Comparison of ENCODE assay signal across 8 cellular contexts in the genomic region with DNA sequence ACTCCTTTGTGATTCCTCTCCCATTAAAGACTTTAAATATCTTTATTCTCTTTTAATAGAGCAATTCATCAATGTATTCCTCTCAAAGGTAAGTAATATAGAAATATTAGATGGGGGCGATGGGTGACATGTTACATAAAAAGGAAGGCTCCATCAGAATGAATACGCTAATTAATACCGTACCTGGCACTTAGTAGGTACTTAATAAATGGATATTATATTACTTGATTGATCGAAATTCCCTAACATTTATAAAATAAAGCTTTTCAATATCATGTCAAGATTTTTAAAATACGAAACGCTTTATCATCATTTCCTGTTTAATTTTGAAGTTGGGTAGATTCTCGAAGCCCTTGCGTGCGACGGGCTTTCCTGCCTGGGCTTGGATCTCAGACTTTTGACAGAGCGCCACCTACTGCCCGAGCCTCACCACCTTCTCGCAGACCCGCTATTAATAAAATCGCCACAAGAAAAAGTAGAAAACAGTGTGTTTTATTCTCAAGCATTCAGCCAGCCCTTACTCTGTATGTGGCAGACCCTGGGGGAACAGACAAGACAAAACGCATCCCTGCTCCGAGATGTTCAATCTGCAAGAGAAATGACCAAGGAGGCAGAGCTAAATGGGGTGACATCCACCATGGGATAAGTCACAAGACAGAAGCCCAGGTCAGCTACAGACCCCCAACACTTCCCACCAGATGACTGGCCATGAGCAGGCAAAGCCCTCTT.
DNase-seq lines count a peak whose midpoint lies in the region; ATAC-seq and TF ChIP-seq lines count a peak whose summit lies in the region.

No MANE protein-coding gene starts in this region.

- no peak overlapping the region for H3K14ac ChIP-seq in IMR-90 (replicated peaks; ENCODE audit: low read depth, low read length)

- H3K9me3 Mint-ChIP-seq in activated naive CD4-positive, alpha-beta T cell treated with anti-CD3 and anti-CD28 coated beads, Interleukin-2, amount 50 U/mL, for 24 hours = no peaks in the 10 kb centered on the region

- no peak overlapping the region for H3K56ac ChIP-seq in IMR-90 (ENCODE audit: extremely low read depth, insufficient read depth, low read length)

- no peak overlapping the region for H3K4ac ChIP-seq in IMR-90 (ENCODE audit: low read depth, low read length)

- no TSS peak for BruUV-seq in IMR-90 (replicated peaks; lab: Mats Ljungman, UMichigan)

- peak; percentile 72 for TF ChIP-seq RAD21 in IMR-90 (IDR thresholded peaks at IDR 0.05; ENCODE audit: low read length)

- H2AK9ac ChIP-seq in IMR-90 (replicated peaks; ENCODE audit: low read depth, low read length, poor library complexity) = no peak overlapping the region

- H3K27ac Mint-ChIP-seq in activated naive CD4-positive, alpha-beta T cell treated with anti-CD3 and anti-CD28 coated beads, Interleukin-2, amount 50 U/mL, for 24 hours = peak overlapping the region; percentile 66

- H2BK5ac ChIP-seq in IMR-90 (ENCODE audit: low read depth, low read length, poor library complexity, severe bottlenecking) = no peak overlapping the region

- no peaks in the 10 kb centered on the region for H3K27me3 Mint-ChIP-seq in activated naive CD4-positive, alpha-beta T cell treated with anti-CD3 and anti-CD28 coated beads, Interleukin-2, amount 50 U/mL, for 24 hours

- dilution Hi-C loops in IMR-90 (cut with HindIII; ENCODE audit: low sequenced_read_pairs, unreplicated experiment) = no loop called here

- H4K8ac ChIP-seq in IMR-90 (ENCODE audit: low read depth in 2 of 2, low read length in 2 of 2) = no peak overlapping the region

- H3K27me3 ChIP-seq in IMR-90 (ENCODE audit: control insufficient read depth, insufficient read depth, low read length) (peaks cover 23% of the 10 kb centered on the region; the same call in 1 of the 2 replicates), cardiac muscle cell (no peaks in the 10 kb centered on the region), vagina (no peaks in the 10 kb centered on the region)

- H3K79me1 ChIP-seq in IMR-90 (ENCODE audit: low read depth in 1 of 2, low read length in 2 of 2) = no peaks in the 10 kb centered on the region

- WGBS in IMR-90 (ENCODE audit: extremely low coverage in 2 of 2, insufficient read length in 1 of 2), 2 experiments = no CpG with 5 or more reads among the region's 17 CpGs

- H3K4me3 ChIP-seq in IMR-90 (ENCODE audit: insufficient read depth, low read depth, low read length) (no peak overlapping the region), cardiac muscle cell (no peak overlapping the region), vagina (no peak overlapping the region)

- peak; percentile 71 for ATAC-seq in IMR-90 (ENCODE audit: low read depth)
- peak; percentile 89 for ATAC-seq in SK-N-SH treated with all-trans-retinoic acid at 6 μM for 48 hours
- no peak for ATAC-seq in HG03565 (IDR thresholded peaks at IDR 0.05; ENCODE audit: unreplicated experiment)

- intact Hi-C loops in IMR-90 (cut with micrococcal nuclease) (loop anchor here (1.0 to 5.0 kb wide), 4 partner anchors 115 to 758 kb away; no protein-coding TSS in a partner anchor), vagina (cut with DNase I) (no loop called here)

- no peak overlapping the region for H3K9ac ChIP-seq in IMR-90 (ENCODE audit: low read depth, low read length)

- no peak overlapping the region for H4K5ac ChIP-seq in IMR-90 (ENCODE audit: low read depth, low read length)

- peak overlapping the region; percentile 49 for H3K4me3 Mint-ChIP-seq in activated naive CD4-positive, alpha-beta T cell treated with anti-CD3 and anti-CD28 coated beads, Interleukin-2, amount 50 U/mL, for 24 hours

- TF ChIP-seq CTCF in IMR-90 (conservative IDR thresholded peaks at IDR 0.05; ENCODE audit: low read depth, low read length) (peak; percentile 88), cardiac muscle cell (IDR thresholded peaks at IDR 0.05; ENCODE audit: low read depth, low read length) (peak; percentile 88), vagina (IDR thresholded peaks at IDR 0.05) (peak; percentile 20 to 64 (median 45))

- H3K23ac ChIP-seq in IMR-90 (ENCODE audit: low read depth, low read length) = no peak overlapping the region

- no peak overlapping the region for H3K27ac ChIP-seq in IMR-90 (ENCODE audit: insufficient read depth, low read length)
- no peak overlapping the region for H3K27ac ChIP-seq in cardiac muscle cell
- no peak overlapping the region for H3K27ac ChIP-seq in vagina

- H3K9me1 ChIP-seq in IMR-90 (ENCODE audit: insufficient read depth, low read length) = no peaks in the 10 kb centered on the region

- POLR2A ChIA-PET in IMR-90 (lab: Charles Lee; ENCODE audit: unreplicated experiment) = no interaction called here

- TF ChIP-seq POLR2A in IMR-90 (IDR thresholded peaks at IDR 0.05; ENCODE audit: low read depth, low read length) (no peak), vagina (IDR thresholded peaks at IDR 0.05) (no peak)

- H3K4me1 ChIP-seq in IMR-90 (ENCODE audit: control insufficient read depth, insufficient read depth, low read length) (no peaks in the 10 kb centered on the region), cardiac muscle cell (ENCODE audit: low read depth) (no peaks in the 10 kb centered on the region), vagina (no peaks in the 10 kb centered on the region)

- peaks cover 44% of the 10 kb centered on the region for H3K4me1 Mint-ChIP-seq in activated naive CD4-positive, alpha-beta T cell treated with anti-CD3 and anti-CD28 coated beads, Interleukin-2, amount 50 U/mL, for 24 hours

- H2BK20ac ChIP-seq in IMR-90 (ENCODE audit: low read depth, low read length) = no peak overlapping the region

- H3K36me3 ChIP-seq in IMR-90 (ENCODE audit: control insufficient read depth, insufficient read depth, low read length) = no peaks in the 10 kb centered on the region
- no peaks in the 10 kb centered on the region for H3K36me3 ChIP-seq in cardiac muscle cell
- no peaks in the 10 kb centered on the region for H3K36me3 ChIP-seq in vagina

- H2AFZ ChIP-seq in IMR-90 (replicated peaks; ENCODE audit: low read length, poor library complexity) = peak overlapping the region; percentile 57

- H2BK15ac ChIP-seq in IMR-90 (ENCODE audit: low read depth, low read length) = no peak overlapping the region

- H4K20me1 ChIP-seq in IMR-90 (ENCODE audit: insufficient read depth, low read length) = no peaks in the 10 kb centered on the region

- no peak overlapping the region for H2AK5ac ChIP-seq in IMR-90 (ENCODE audit: low read depth, low read length)

- no peak overlapping the region for H4K91ac ChIP-seq in IMR-90 (ENCODE audit: insufficient read depth, low read depth, low read length)

- in situ Hi-C loops in IMR-90 (cut with MboI; ENCODE audit: low sequenced_read_pairs) = no loop called here

- CTCF ChIA-PET in IMR-90 (lab: Yijun Ruan, JAX) = interaction anchor here (0.6 to 1.6 kb wide), 4 partner anchors 13 to 757 kb away, joined by 3 to 4 read pairs (median 4); no protein-coding TSS in a partner anchor

- H3K9me3 ChIP-seq in IMR-90 (ENCODE audit: control insufficient read depth, insufficient read depth, low read length) = no peaks in the 10 kb centered on the region
- no peaks in the 10 kb centered on the region for H3K9me3 ChIP-seq in cardiac muscle cell (ENCODE audit: low read depth)
- no peaks in the 10 kb centered on the region for H3K9me3 ChIP-seq in vagina

- no peaks in the 10 kb centered on the region for H3K36me3 Mint-ChIP-seq in activated naive CD4-positive, alpha-beta T cell treated with anti-CD3 and anti-CD28 coated beads, Interleukin-2, amount 50 U/mL, for 24 hours

- DNase-seq in DMS153 treated with DMSO at 0.1 percent for 48 hours (lab: John Stamatoyannopoulos, UW; ENCODE audit: unreplicated experiment) (peak; percentile 8), IMR-90 (peak; percentile 73), cardiac muscle cell (ENCODE audit: low read depth in 1 of 2, low spot score in 1 of 2) (peak; percentile 82), putamen (ENCODE audit: low spot score) (peak; percentile 73), vagina (ENCODE audit: extremely low spot score in 2 of 2) (no peak)

- no peak overlapping the region for H2BK120ac ChIP-seq in IMR-90 (ENCODE audit: low read depth, low read length)

- no peak overlapping the region for H3K4me2 ChIP-seq in IMR-90 (ENCODE audit: low read depth, low read length)

- H3K18ac ChIP-seq in IMR-90 (ENCODE audit: low read depth, low read length) = no peak overlapping the region

TF ChIP-seq in IMR-90, 13 proteins besides CTCF, POLR2A, EP300 and RAD21 (continues in another document):
- TF ChIP-seq CEBPB (IDR thresholded peaks at IDR 0.05; ENCODE audit: low read depth, low read length) (no peak), NFE2L2 (IDR thresholded peaks at IDR 0.05; ENCODE audit: low read depth, low read length) (no peak), RCOR1 (IDR thresholded peaks at IDR 0.05; ENCODE audit: insufficient replicate concordance, low read length) (no peak), SMC3 (IDR thresholded peaks at IDR 0.05; ENCODE audit: low read depth, low read length) (peak; percentile 56)
- TF ChIP-seq, protein P1, sequence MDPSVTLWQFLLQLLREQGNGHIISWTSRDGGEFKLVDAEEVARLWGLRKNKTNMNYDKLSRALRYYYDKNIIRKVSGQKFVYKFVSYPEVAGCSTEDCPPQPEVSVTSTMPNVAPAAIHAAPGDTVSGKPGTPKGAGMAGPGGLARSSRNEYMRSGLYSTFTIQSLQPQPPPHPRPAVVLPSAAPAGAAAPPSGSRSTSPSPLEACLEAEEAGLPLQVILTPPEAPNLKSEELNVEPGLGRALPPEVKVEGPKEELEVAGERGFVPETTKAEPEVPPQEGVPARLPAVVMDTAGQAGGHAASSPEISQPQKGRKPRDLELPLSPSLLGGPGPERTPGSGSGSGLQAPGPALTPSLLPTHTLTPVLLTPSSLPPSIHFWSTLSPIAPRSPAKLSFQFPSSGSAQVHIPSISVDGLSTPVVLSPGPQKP (IDR thresholded peaks at IDR 0.05; ENCODE audit: borderline replicate concordance, low read depth, low read length) = no peak

TF ChIP-seq in SK-N-SH treated with all-trans-retinoic acid at 6 μM for 48 hours, 23 proteins besides CTCF, POLR2A, EP300 and RAD21:
- TF ChIP-seq ARNTL (CRISPR knock-in tag; IDR thresholded peaks at IDR 0.05; ENCODE audit: borderline replicate concordance, low read depth) = no peak
TF ChIP-seq in SK-N-SH treated with all-trans-retinoic acid at 6 μM for 48 hours: peak in this region for 0.

Comparison
In these comparisons a context has a peak if more than half of its experiments do, and no peak if none do; other contexts are left out.
1. DNase-seq: peak in DMS153 treated with DMSO at 0.1 percent for 48 hours (single experiment), IMR-90 (single experiment), cardiac muscle cell (2 of 2) and putamen (single experiment); none in vagina (0 of 2).
2. Peak in every context shown above with its lines, with median percentiles within 50 percentile points of each other: CTCF ChIP-seq.